Comparison of ENCODE assay signal across 15 cellular contexts in the genomic region with DNA sequence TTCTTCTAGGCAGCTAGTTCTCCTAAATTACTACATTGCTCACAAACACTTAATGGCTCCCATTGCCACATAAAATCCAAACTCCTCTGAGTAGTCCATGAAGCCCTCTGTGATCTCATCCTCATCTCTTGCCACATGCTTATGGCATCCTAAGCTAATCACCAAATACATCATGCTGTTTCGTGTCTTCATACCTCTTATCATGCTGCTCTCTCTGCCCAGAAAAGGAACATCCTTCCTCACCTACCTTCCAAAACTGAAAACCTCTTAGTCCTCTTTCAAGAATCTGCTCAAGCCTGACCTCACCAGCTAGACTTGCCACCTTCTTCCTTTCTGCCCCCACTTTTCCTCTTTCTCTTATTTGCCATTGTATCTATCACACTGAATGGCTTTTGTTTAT.
DNase-seq lines count a peak whose midpoint lies in the region; ATAC-seq and TF ChIP-seq lines count a peak whose summit lies in the region.
"Had no signal": no experiment of that assay in that cellular context is flagged by ENCODE, and none has a peak within 500 bp of the region (broad histone marks: within the 10 kb centered on the region; RNA-seq: fewer than 3 reads in every experiment).

No MANE protein-coding gene starts in this region.

- no peak for TF ChIP-seq POLR2A in spleen (IDR thresholded peaks at IDR 0.05)

- peak overlapping the region in 7 of 8 donors; percentile 45 to 85 (median 71) for H3K27ac ChIP-seq in spleen
- H3K27ac ChIP-seq: thoracic aorta had no signal

- H3K4me1 ChIP-seq in spleen, result peaks cover 10 to 37% (median 24%) of the 10 kb centered on the region in 6 donors

- no peaks in the 10 kb centered on the region for H3K9me3 ChIP-seq in spleen
- H3K9me3 ChIP-seq: thoracic aorta had no signal

- H3K36me3 ChIP-seq in spleen, result no peaks in the 10 kb centered on the region
- H3K36me3 ChIP-seq: thoracic aorta had no signal

- H3K9me3 Mint-ChIP-seq in activated CD4-positive, alpha-beta T cell treated with anti-CD3 and anti-CD28 coated beads, Interleukin-2, amount 10 ng/mL, durations not matched to agents 7 days and 5 days, result peaks cover 31% of the 10 kb centered on the region
- H3K9me3 Mint-ChIP-seq in dendritic cell treated with granulocyte-macrophage colony-stimulating factor and Interleukin-4, amounts not matched to agents 40 ng/mL and 50 ng/mL, for 4 days, result peaks cover 7% of the 10 kb centered on the region
- H3K9me3 Mint-ChIP-seq: memory B cell had no signal

- no peaks in the 10 kb centered on the region for H3K27me3 ChIP-seq in spleen (replicated peaks in 1 of 7)

- ATAC-seq in sciatic nerve, result no peak

- peak overlapping the region; percentile 89 for H3K27ac Mint-ChIP-seq in activated CD4-positive, alpha-beta T cell treated with anti-CD3 and anti-CD28 coated beads, Interleukin-2, amount 10 ng/mL, durations not matched to agents 7 days and 5 days
- H3K27ac Mint-ChIP-seq in dendritic cell treated with granulocyte-macrophage colony-stimulating factor and Interleukin-4, amounts not matched to agents 40 ng/mL and 50 ng/mL, for 4 days, result peak overlapping the region; percentile 5
- H3K27ac Mint-ChIP-seq: memory B cell had no signal

- H3K4me3 ChIP-seq in spleen, result peak overlapping the region in 1 of 8 donors; percentile 50
- H3K4me3 ChIP-seq: thoracic aorta had no signal

- no peak for DNase-seq in activated CD4-positive, alpha-beta T cell treated with anti-CD3 and anti-CD28 coated beads, Interleukin-2, amount 10 ng/mL, durations not matched to agents 7 days and 5 days
- DNase-seq in activated CD4-positive, alpha-beta T cell treated with anti-CD3 and anti-CD28 coated beads for 4 hours, result no peak
- DNase-seq in MV-4-11 (lab: John Stamatoyannopoulos, UW), result peak; percentile 35
- no peak for DNase-seq in spleen
- no peak for DNase-seq in sciatic nerve (ENCODE audit: low spot score)
- DNase-seq in NCI-H1105 (lab: John Stamatoyannopoulos, UW), result no peak
- DNase-seq in germinal center (ENCODE audit: low spot score), result no peak
- DNase-seq: ACHN, cortex of kidney, DMS 273 treated with DMSO at 0.1 percent for 48 hours, NCI-H1105 treated with DMSO at 0.1 percent for 48 hours, NCI-H526 had no signal

- H3K4me3 Mint-ChIP-seq in activated CD4-positive, alpha-beta T cell treated with anti-CD3 and anti-CD28 coated beads, Interleukin-2, amount 10 ng/mL, durations not matched to agents 7 days and 5 days, result peak overlapping the region; percentile 50
- no peak overlapping the region for H3K4me3 Mint-ChIP-seq in dendritic cell treated with granulocyte-macrophage colony-stimulating factor and Interleukin-4, amounts not matched to agents 40 ng/mL and 50 ng/mL, for 4 days
- H3K4me3 Mint-ChIP-seq: memory B cell had no signal

- H3K4me1 Mint-ChIP-seq in activated CD4-positive, alpha-beta T cell treated with anti-CD3 and anti-CD28 coated beads, Interleukin-2, amount 10 ng/mL, durations not matched to agents 7 days and 5 days, result peaks cover 70% of the 10 kb centered on the region
- peaks cover 36% of the 10 kb centered on the region for H3K4me1 Mint-ChIP-seq in dendritic cell treated with granulocyte-macrophage colony-stimulating factor and Interleukin-4, amounts not matched to agents 40 ng/mL and 50 ng/mL, for 4 days (ENCODE audit: low read depth)

- no peak for TF ChIP-seq CTCF in spleen (IDR thresholded peaks at IDR 0.05 in 8 of 11, conservative IDR thresholded peaks at IDR 0.05 in 3 of 11)

- 77 to 100% (median 82%) methylated on average over 1 of the region's 1 CpG for WGBS in spleen, 5 donors

- POLR2A ChIA-PET in activated CD4-positive, alpha-beta T cell treated with anti-CD3 and anti-CD28 coated beads, Interleukin-2, amount 10 ng/mL, durations not matched to agents 7 days and 5 days (lab: Charles Lee), result interaction anchor here (0.6 to 1.5 kb wide), 6 partner anchors 17 to 110 kb away, joined by 3 to 11 read pairs (median 4); partner anchors contain the start of gene DUSP6

- CTCF ChIA-PET in activated CD4-positive, alpha-beta T cell treated with anti-CD3 and anti-CD28 coated beads, Interleukin-2, amount 10 ng/mL, durations not matched to agents 7 days and 5 days (lab: Charles Lee), result interaction anchor here (0.9 to 4.9 kb wide), 11 partner anchors 8 to 140 kb away, joined by 3 to 24 read pairs (median 5); no protein-coding TSS in a partner anchor

- H3K27me3 Mint-ChIP-seq in activated CD4-positive, alpha-beta T cell treated with anti-CD3 and anti-CD28 coated beads, Interleukin-2, amount 10 ng/mL, durations not matched to agents 7 days and 5 days, result no peaks in the 10 kb centered on the region
- no peaks in the 10 kb centered on the region for H3K27me3 Mint-ChIP-seq in dendritic cell treated with granulocyte-macrophage colony-stimulating factor and Interleukin-4, amounts not matched to agents 40 ng/mL and 50 ng/mL, for 4 days

- H3K36me3 Mint-ChIP-seq in activated CD4-positive, alpha-beta T cell treated with anti-CD3 and anti-CD28 coated beads, Interleukin-2, amount 10 ng/mL, durations not matched to agents 7 days and 5 days (ENCODE audit: low read depth), result peaks cover 28% of the 10 kb centered on the region
- H3K36me3 Mint-ChIP-seq in dendritic cell treated with granulocyte-macrophage colony-stimulating factor and Interleukin-4, amounts not matched to agents 40 ng/mL and 50 ng/mL, for 4 days (ENCODE audit: low read depth), result no peaks in the 10 kb centered on the region
- H3K36me3 Mint-ChIP-seq: memory B cell had no signal

- intact Hi-C loops in dendritic cell treated with granulocyte-macrophage colony-stimulating factor and Interleukin-4, amounts not matched to agents 40 ng/mL and 50 ng/mL, for 4 days (cut with micrococcal nuclease), result no loop called here
- intact Hi-C loops in spleen (cut with DNase I; ENCODE audit: low total_unique reads) (no loop called here), sciatic nerve (cut with DNase I) (no loop called here)
